In genomic region chr9:125904155-125904841, GRCh38 we compare ENCODE assay signal across 9 cellular contexts.
A peak's percentile ranks its signal among the peaks of the same experiment; 100 is the strongest.
DNase-seq lines count a peak whose midpoint lies in the region; ATAC-seq and TF ChIP-seq lines count a peak whose summit lies in the region.
"Had no signal": no experiment of that assay in that cellular context is flagged by ENCODE, and none has a peak within 500 bp of the region (broad histone marks: within the 10 kb centered on the region; RNA-seq: fewer than 3 reads in every experiment).

No MANE protein-coding gene starts in this region.

- peaks cover 0 to 2% (median 0%) of the 10 kb centered on the region in 3 donors for H3K27me3 Mint-ChIP-seq in immature natural killer cell (ENCODE audit: low read depth in 3 of 3)
- H3K27me3 Mint-ChIP-seq: memory B cell had no signal

- no peaks in the 10 kb centered on the region for H3K4me1 ChIP-seq in mucosa of descending colon (ENCODE audit: low read depth)
- peaks cover 0 to 8% (median 0%) of the 10 kb centered on the region in 4 donors for H3K4me1 ChIP-seq in tibial artery

- H3K27ac Mint-ChIP-seq in immature natural killer cell: no peak overlapping the region
- H3K27ac Mint-ChIP-seq: memory B cell had no signal

- ATAC-seq in mucosa of descending colon (peak; percentile 64), GM21619 (IDR thresholded peaks at IDR 0.05; ENCODE audit: unreplicated experiment) (no peak)

- H3K9me3 Mint-ChIP-seq in immature natural killer cell: no peaks in the 10 kb centered on the region
- H3K9me3 Mint-ChIP-seq: memory B cell had no signal

- H3K36me3 Mint-ChIP-seq in immature natural killer cell: no peaks in the 10 kb centered on the region

- H3K9me3 ChIP-seq in mucosa of descending colon (no peaks in the 10 kb centered on the region), tibial artery (no peaks in the 10 kb centered on the region)

- no peak overlapping the region for H3K27ac ChIP-seq in tibial artery

- H3K4me3 ChIP-seq in mucosa of descending colon: no peak overlapping the region
- H3K4me3 ChIP-seq in tibial artery: no peak overlapping the region

- no peaks in the 10 kb centered on the region for H3K4me1 Mint-ChIP-seq in immature natural killer cell

- H3K36me3 ChIP-seq in mucosa of descending colon (ENCODE audit: low read depth) (no peaks in the 10 kb centered on the region), tibial artery (no peaks in the 10 kb centered on the region)

- intact Hi-C loops in mucosa of descending colon (cut with DNase I, micrococcal nuclease): no loop called here
- intact Hi-C loops in tibial artery (cut with DNase I; ENCODE audit: low total_unique reads): no loop called here

- peak; percentile 88 for DNase-seq in DMS53 (lab: John Stamatoyannopoulos, UW)
- DNase-seq in NAMALWA (ENCODE audit: low spot score): peak; percentile 12
- DNase-seq in SHP77 treated with DMSO at 0.1 percent for 48 hours (lab: John Stamatoyannopoulos, UW): peak; percentile 97
- peak in 1 of 3 donors; percentile 3 for DNase-seq in mucosa of descending colon
- DNase-seq in immature natural killer cell: no peak
- no peak for DNase-seq in NCI-H2081 treated with DMSO at 0.1 percent for 48 hours (lab: John Stamatoyannopoulos, UW)
- no peak for DNase-seq in tibial artery

- H3K4me3 Mint-ChIP-seq in immature natural killer cell: no peak overlapping the region
- H3K4me3 Mint-ChIP-seq: memory B cell had no signal

- TF ChIP-seq CTCF in mucosa of descending colon (IDR thresholded peaks at IDR 0.05) (no peak), tibial artery (IDR thresholded peaks at IDR 0.05) (no peak)

- H3K27me3 ChIP-seq in tibial artery: no peaks in the 10 kb centered on the region

Comparison
In these comparisons a context has a peak if more than half of its experiments do, and no peak if none do; other contexts are left out.
1. DNase-seq: peak in DMS53 (single experiment), NAMALWA (single experiment) and SHP77 treated with DMSO at 0.1 percent for 48 hours (single experiment); none in immature natural killer cell (0 of 3), NCI-H2081 treated with DMSO at 0.1 percent for 48 hours (single experiment) and tibial artery (0 of 2).